ENCODE assay signal across 18 cellular contexts in genomic region chr1:228211871-228212414, GRCh38.
"Had no signal": no experiment of that assay in that cellular context is flagged by ENCODE, and none has a peak within 500 bp of the region (broad histone marks: within the 10 kb centered on the region; RNA-seq: fewer than 3 reads in every experiment).

No MANE protein-coding gene starts in this region.

- DNase-seq: activated CD4-positive, alpha-beta T cell treated with anti-CD3 and anti-CD28 coated beads, Interleukin-2, amount 50 U/mL, for 4 hours; activated CD4-positive, CD25-positive, alpha-beta regulatory T cell treated with anti-CD3 and anti-CD28 coated beads, Interleukin-2, amount 50 U/mL, for 72 hours; activated naive CD4-positive, alpha-beta T cell; activated naive CD8-positive, alpha-beta T cell treated with anti-CD3 and anti-CD28 coated beads, Interleukin-2, amount 50 U/mL, for 24 hours; activated T-cell treated with anti-CD3 and anti-CD28 coated beads, Interleukin-2, amount 50 U/mL, for 72 hours; central memory CD4-positive, alpha-beta T cell; cortex of kidney; effector CD8-positive, alpha-beta T cell; sigmoid colon; stimulated activated CD4-positive, alpha-beta T cell treated with anti-CD3 and anti-CD28 coated beads, Interleukin-12 subunit alpha, Interleukin-12 subunit beta, amount 100 ng/mL, for 4 hours; stimulated activated naive CD4-positive, alpha-beta T cell treated with Interleukin-2 at 50 U/mL for 16 hours; T-helper 17 cell had no signal

- H3K9me3 Mint-ChIP-seq: activated naive CD8-positive, alpha-beta T cell treated with anti-CD3 and anti-CD28 coated beads, Interleukin-2, amount 50 U/mL, for 24 hours; activated T-cell treated with anti-CD3 and anti-CD28 coated beads, Interleukin-2, amount 50 U/mL, for 72 hours; naive thymus-derived CD4-positive, alpha-beta T cell had no signal

- H3K36me3 Mint-ChIP-seq: naive thymus-derived CD4-positive, alpha-beta T cell had no signal

- H3K4me1 ChIP-seq: prostate gland had no signal

- H3K9me3 ChIP-seq: neutrophil, prostate gland, sigmoid colon, upper lobe of left lung had no signal

- H3K27ac ChIP-seq: hepatocyte, neutrophil, sigmoid colon had no signal

- ATAC-seq: activated naive CD8-positive, alpha-beta T cell treated with anti-CD3 and anti-CD28 coated beads, Interleukin-2, amount 50 U/mL, for 24 hours; activated T-cell treated with anti-CD3 and anti-CD28 coated beads, Interleukin-2, amount 50 U/mL, for 72 hours; naive thymus-derived CD4-positive, alpha-beta T cell; T-helper 17 cell had no signal

- H3K27me3 ChIP-seq: hepatocyte, upper lobe of left lung had no signal

- H3K27ac Mint-ChIP-seq: activated naive CD8-positive, alpha-beta T cell treated with anti-CD3 and anti-CD28 coated beads, Interleukin-2, amount 50 U/mL, for 24 hours; activated T-cell treated with anti-CD3 and anti-CD28 coated beads, Interleukin-2, amount 50 U/mL, for 72 hours; T-helper 17 cell had no signal

- H3K4me3 ChIP-seq: lung had no signal

- H3K27me3 Mint-ChIP-seq: naive thymus-derived CD4-positive, alpha-beta T cell; T-helper 17 cell had no signal

- H3K36me3 ChIP-seq: neutrophil, prostate gland, sigmoid colon had no signal
